In the genomic region with DNA sequence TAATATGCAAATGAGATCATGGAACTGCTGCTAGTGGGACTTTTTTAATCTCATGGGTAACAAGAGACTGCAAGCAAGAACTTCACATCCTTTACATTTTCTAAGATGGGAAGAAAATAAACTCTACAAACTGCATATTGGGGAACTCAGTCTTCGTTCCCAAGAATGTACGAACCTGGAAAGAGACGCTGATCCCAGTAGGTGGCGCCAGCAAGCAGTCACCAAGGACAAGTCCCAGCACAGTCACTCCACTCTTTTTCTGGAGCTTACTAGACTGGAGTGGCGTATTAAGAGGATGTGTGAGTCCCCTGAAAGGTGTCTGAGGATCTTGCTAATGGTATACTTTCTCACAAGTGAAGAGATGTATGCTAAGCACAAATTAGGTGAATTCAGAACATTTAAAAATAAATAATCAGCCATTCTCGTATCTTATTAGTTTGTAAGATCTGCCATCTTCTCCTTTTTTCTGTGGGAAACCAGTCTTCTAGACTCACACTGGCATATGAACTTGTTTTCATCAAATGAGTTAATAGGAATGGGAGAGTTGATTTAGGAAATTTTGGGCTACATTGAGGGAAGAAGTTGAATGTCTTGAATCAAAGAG, we compare ENCODE assay signal across 8 cellular contexts. TPM values are rescaled to one million over a fixed set of nuclear protein-coding genes. Genes with fewer than 3 reads are reported as not detected.
DNase-seq lines count a peak whose midpoint lies in the region; ATAC-seq and TF ChIP-seq lines count a peak whose summit lies in the region.

No MANE protein-coding gene starts in this region.

- no peaks in the 10 kb centered on the region for H3K27me3 ChIP-seq in ascending aorta

- H3K36me3 ChIP-seq in SK-N-MC (ENCODE audit: insufficient read depth, low read length), result no peaks in the 10 kb centered on the region
- H3K36me3 ChIP-seq in ascending aorta, result no peaks in the 10 kb centered on the region

- TF ChIP-seq CTCF in CD14-positive monocyte (IDR thresholded peaks at IDR 0.05), result peak; percentile 89
- TF ChIP-seq CTCF in ascending aorta (IDR thresholded peaks at IDR 0.05), result peak in 2 of 3 experiments; percentile 43 to 56

- DNase-seq in CD14-positive monocyte (ENCODE audit: low spot score) (no peak), NAMALWA (ENCODE audit: low spot score) (peak; percentile 72), SK-N-MC (ENCODE audit: low read depth, low spot score) (peak; percentile 39), ascending aorta (ENCODE audit: low spot score in 2 of 2) (peak in 1 of 2 donors; percentile 66), iPS DF 4.7 (ENCODE audit: extremely low read depth, low spot score) (peak; percentile 72)
- peak; percentile 35 for DNase-seq in stimulated activated CD4-positive, alpha-beta T cell treated with anti-CD3 and anti-CD28 coated beads, Interleukin-1b, Interleukin-23, amount 100 ng/mL, for 48 hours

- H3K27me3 Mint-ChIP-seq in CD14-positive monocyte (ENCODE audit: low read depth in 3 of 3), result peaks cover 9 to 20% (median 12%) of the 10 kb centered on the region in 3 donors

- intact Hi-C loops in CD14-positive monocyte (cut with micrococcal nuclease), result loop anchor here (5.0 to 10.0 kb wide), 3 partner anchors 325 to 1507 kb away; no protein-coding TSS in a partner anchor
- intact Hi-C loops in ascending aorta (cut with DNase I), result loop anchor here (5.0 kb wide), 1 partner anchor 1517 kb away; no protein-coding TSS in a partner anchor

- no peaks in the 10 kb centered on the region for H3K36me3 Mint-ChIP-seq in CD14-positive monocyte

- H3K4me3 ChIP-seq in SK-N-MC (no peak overlapping the region), ascending aorta (no peak overlapping the region)

- peaks cover 9% of the 10 kb centered on the region for H3K4me1 Mint-ChIP-seq in CD14-positive monocyte

- H3K4me3 Mint-ChIP-seq in CD14-positive monocyte, result no peak overlapping the region

- H3K27ac ChIP-seq in SK-N-MC (no peak overlapping the region), ascending aorta (no peak overlapping the region)

- no peak overlapping the region for H3K9ac ChIP-seq in SK-N-MC (ENCODE audit: insufficient read length)

- peaks cover 0 to 3% (median 0%) of the 10 kb centered on the region in 7 donors for H3K9me3 Mint-ChIP-seq in CD14-positive monocyte

- H3K27ac Mint-ChIP-seq in CD14-positive monocyte, result no peak overlapping the region

- peak; percentile 56 for ATAC-seq in GM19438 (IDR thresholded peaks at IDR 0.05; ENCODE audit: low read depth, unreplicated experiment)
- no peak for ATAC-seq in GM19452 (IDR thresholded peaks at IDR 0.05; ENCODE audit: unreplicated experiment)

- H3K9me3 ChIP-seq in SK-N-MC (ENCODE audit: low read depth, low read length), result no peaks in the 10 kb centered on the region
- no peaks in the 10 kb centered on the region for H3K9me3 ChIP-seq in ascending aorta

- no peaks in the 10 kb centered on the region for H3K4me1 ChIP-seq in ascending aorta

RNA-seq across cellular contexts. Expression of a gene that starts 16.0 kb away (rescaled TPM):
- 1 to 10 TPM; 5.9 to 6.6 TPM for polyA plus RNA-seq in CD14-positive monocyte
- 26.2 TPM for total RNA-seq in ascending aorta
